ENCODE assay signal across 28 cellular contexts in the genomic region with DNA sequence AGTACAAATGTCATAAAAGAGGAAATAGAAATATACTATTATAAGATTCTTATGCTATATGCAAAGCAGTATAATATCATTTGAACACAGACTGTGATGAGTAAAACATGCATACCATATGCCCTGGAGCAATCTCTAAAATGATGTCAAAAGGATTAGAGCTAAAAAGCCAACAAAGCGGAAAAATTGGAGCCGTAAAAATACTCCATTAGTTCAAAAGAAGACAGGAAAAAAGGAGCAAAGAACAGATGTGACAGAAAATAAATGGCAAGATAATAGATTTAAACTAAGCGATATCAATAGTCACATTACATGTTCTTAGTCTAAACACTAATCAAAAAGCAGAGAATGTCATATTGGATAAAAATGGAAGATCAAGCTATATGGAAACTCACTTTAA.
"Had no signal": no experiment of that assay in that cellular context is flagged by ENCODE, and none has a peak within 500 bp of the region (broad histone marks: within the 10 kb centered on the region; RNA-seq: fewer than 3 reads in every experiment).

No MANE protein-coding gene starts in this region.

- DNase-seq: activated B cell treated with CpG ODN at 0.5 μM for 24 hours; activated CD4-positive, alpha-beta T cell treated with anti-CD3 and anti-CD28 coated beads for 48 hours; activated CD4-positive, alpha-beta T cell treated with anti-CD3 and anti-CD28 coated beads, Interleukin-2, amount 50 U/mL, for 1 hour; activated CD4-positive, alpha-beta T cell treated with anti-CD3 and anti-CD28 coated beads, Interleukin-2, amount 50 U/mL, for 48 hours; activated CD8-positive, alpha-beta memory T cell treated with anti-CD3 and anti-CD28 coated beads for 24 hours; activated CD8-positive, alpha-beta T cell treated with anti-CD3 and anti-CD28 coated beads for 36 hours; activated effector memory CD4-positive, alpha-beta T cell treated with Interleukin-2 at 50 U/mL for 16 hours; activated gamma-delta T cell treated with Interleukin-2 at 50 U/mL for 16 hours; activated naive CD4-positive, alpha-beta T cell treated with anti-CD3 and anti-CD28 coated beads, Interleukin-2, amount 50 U/mL, for 16 hours; activated naive CD4-positive, alpha-beta T cell treated with Interleukin-2 at 50 U/mL for 16 hours; activated T-cell treated with anti-CD3 and anti-CD28 coated beads, Interleukin-2, amount 50 U/mL, for 4 hours; amniotic stem cell; anterior cingulate cortex; brain microvascular endothelial cell; colonic mucosa; effector CD8-positive, alpha-beta T cell; foreskin fibroblast; head of caudate nucleus; T-helper 1 cell; T-helper 17 cell; T1000; WERI-Rb-1 had no signal

- H3K4me3 Mint-ChIP-seq: activated B cell treated with CpG ODN at 0.5 μM for 24 hours; activated CD8-positive, alpha-beta T cell treated with anti-CD3 and anti-CD28 coated beads for 36 hours; activated naive CD8-positive, alpha-beta T cell; activated T-cell treated with anti-CD3 and anti-CD28 coated beads, Interleukin-2, amount 50 U/mL, for 4 hours; activated T-helper 17 cell treated with anti-CD3 and anti-CD28 coated beads, Interleukin-2, amount 50 U/mL, for 72 hours; central memory CD8-positive, alpha-beta T cell; T-helper 17 cell; T-helper 2 cell treated with Interferon-gamma antibody and Interleukin-4, amounts not matched to agents 5 μg/mL and 100 μg/mL, for 36 hours had no signal

- H3K4me3 ChIP-seq: colonic mucosa had no signal

- H3K36me3 ChIP-seq: brain microvascular endothelial cell, colonic mucosa, WERI-Rb-1 had no signal

- H3K9me3 ChIP-seq: colonic mucosa had no signal

- H3K27ac ChIP-seq: brain microvascular endothelial cell, colonic mucosa, WERI-Rb-1 had no signal

- H3K9me3 Mint-ChIP-seq: activated B cell treated with CpG ODN at 0.5 μM for 24 hours; activated CD8-positive, alpha-beta T cell treated with anti-CD3 and anti-CD28 coated beads for 36 hours; activated T-cell treated with anti-CD3 and anti-CD28 coated beads, Interleukin-2, amount 50 U/mL, for 4 hours; activated T-helper 17 cell treated with anti-CD3 and anti-CD28 coated beads, Interleukin-2, amount 50 U/mL, for 72 hours; central memory CD8-positive, alpha-beta T cell; T-helper 2 cell treated with Interferon-gamma antibody and Interleukin-4, amounts not matched to agents 5 μg/mL and 100 μg/mL, for 36 hours had no signal

- H3K27ac Mint-ChIP-seq: activated B cell treated with CpG ODN at 0.5 μM for 24 hours; activated CD8-positive, alpha-beta T cell treated with anti-CD3 and anti-CD28 coated beads for 36 hours; activated naive CD8-positive, alpha-beta T cell; activated T-helper 17 cell treated with anti-CD3 and anti-CD28 coated beads, Interleukin-2, amount 50 U/mL, for 72 hours; T-helper 17 cell; T-helper 2 cell treated with Interferon-gamma antibody and Interleukin-4, amounts not matched to agents 5 μg/mL and 100 μg/mL, for 36 hours had no signal

- ATAC-seq: activated CD4-positive, CD25-positive, alpha-beta regulatory T cell treated with anti-CD3 and anti-CD28 coated beads, Interleukin-2, amount 50 U/mL, for 24 hours; activated CD8-positive, alpha-beta T cell treated with anti-CD3 and anti-CD28 coated beads for 36 hours; activated T-cell treated with anti-CD3 and anti-CD28 coated beads, Interleukin-2, amount 50 U/mL, for 4 hours; activated T-helper 17 cell treated with anti-CD3 and anti-CD28 coated beads, Interleukin-2, amount 50 U/mL, for 72 hours; esophagus mucosa; T-helper 17 cell had no signal

- H3K4me1 Mint-ChIP-seq: activated B cell treated with CpG ODN at 0.5 μM for 24 hours; activated T-helper 17 cell treated with anti-CD3 and anti-CD28 coated beads, Interleukin-2, amount 50 U/mL, for 72 hours; central memory CD8-positive, alpha-beta T cell; T-helper 17 cell had no signal

- H3K36me3 Mint-ChIP-seq: activated naive CD8-positive, alpha-beta T cell had no signal

- H3K27me3 ChIP-seq: brain microvascular endothelial cell, colonic mucosa had no signal

- H3K4me1 ChIP-seq: colonic mucosa had no signal
